In genomic region chr11:16780146-16780545, GRCh38 we compare ENCODE assay signal across 16 cellular contexts. TPM values are rescaled to one million over a fixed set of nuclear protein-coding genes. Genes with fewer than 3 reads are reported as not detected.
A peak's percentile ranks its signal among the peaks of the same experiment; 100 is the strongest.
DNase-seq lines count a peak whose midpoint lies in the region; ATAC-seq and TF ChIP-seq lines count a peak whose summit lies in the region.
"Had no signal": no experiment of that assay in that cellular context is flagged by ENCODE, and none has a peak within 500 bp of the region (broad histone marks: within the 10 kb centered on the region; RNA-seq: fewer than 3 reads in every experiment).

No MANE protein-coding gene starts in this region.

- intact Hi-C loops in heart left ventricle (cut with DNase I) (loop anchor here in 3 of 10 donors (10.0 kb wide), 3 partner anchors 105 to 725 kb away; no protein-coding TSS in a partner anchor), left colon (cut with DNase I, micrococcal nuclease) (no loop called here), upper lobe of right lung (cut with DNase I) (no loop called here)

- ATAC-seq in heart left ventricle (peak in 3 of 4 donors; percentile 19 to 44 (median 26)), left colon (peak; percentile 11), upper lobe of right lung (no peak), GM21576 (IDR thresholded peaks at IDR 0.05; ENCODE audit: unreplicated experiment) (no peak), GM19395 (IDR thresholded peaks at IDR 0.05; ENCODE audit: unreplicated experiment) (no peak)
- ATAC-seq in central memory CD8-positive, alpha-beta T cell (replicated peaks; ENCODE audit: extremely low read depth, poor library complexity, severe bottlenecking) = no peak
- ATAC-seq: HepG2 had no signal

- H3K4me3 ChIP-seq in heart left ventricle (no peak overlapping the region), right atrium auricular region (no peak overlapping the region), upper lobe of right lung (no peak overlapping the region)
- H3K4me3 ChIP-seq: MG63, SJSA1 had no signal

- 68 to 83% (median 76%) methylated on average over 1 to 2 of the region's 2 CpGs for WGBS in heart left ventricle, 4 donors

- H3K9me3 Mint-ChIP-seq in central memory CD8-positive, alpha-beta T cell = no peaks in the 10 kb centered on the region

- TF ChIP-seq POLR2A in heart left ventricle (IDR thresholded peaks at IDR 0.05) = no peak

- DNase-seq in heart left ventricle (peak in 1 of 5 donors; percentile 52), right atrium auricular region (ENCODE audit: low spot score) (no peak), left colon (no peak), upper lobe of right lung (peak; percentile 58)
- no peak for DNase-seq in central memory CD8-positive, alpha-beta T cell (ENCODE audit: low spot score in 2 of 2)
- DNase-seq: CD4-positive, CD25-positive, alpha-beta regulatory T cell; MG63; NCI-H1105; NCI-H1694 treated with DMSO at 0.1 percent for 48 hours; NCI-H526 treated with DMSO at 0.1 percent for 48 hours had no signal

- no peaks in the 10 kb centered on the region for H3K9me3 ChIP-seq in heart left ventricle
- no peaks in the 10 kb centered on the region for H3K9me3 ChIP-seq in right atrium auricular region
- no peaks in the 10 kb centered on the region for H3K9me3 ChIP-seq in upper lobe of right lung
- H3K9me3 ChIP-seq: MG63, SJSA1 had no signal

- H3K4me3 Mint-ChIP-seq in central memory CD8-positive, alpha-beta T cell = no peak overlapping the region
- H3K4me3 Mint-ChIP-seq: B cell; CD4-positive, CD25-positive, alpha-beta regulatory T cell had no signal

- no peaks in the 10 kb centered on the region for H3K4me1 Mint-ChIP-seq in central memory CD8-positive, alpha-beta T cell
- H3K4me1 Mint-ChIP-seq: B cell; CD4-positive, CD25-positive, alpha-beta regulatory T cell had no signal

- H3K4me1 ChIP-seq in heart left ventricle (peaks cover 0 to 34% (median 15%) of the 10 kb centered on the region in 12 donors), right atrium auricular region (peaks cover 0 to 21% of the 10 kb centered on the region in 2 donors), upper lobe of right lung (no peaks in the 10 kb centered on the region)

- peaks cover 0 to 5% (median 0%) of the 10 kb centered on the region in 9 donors for H3K36me3 ChIP-seq in heart left ventricle
- no peaks in the 10 kb centered on the region for H3K36me3 ChIP-seq in right atrium auricular region
- no peaks in the 10 kb centered on the region for H3K36me3 ChIP-seq in upper lobe of right lung
- H3K36me3 ChIP-seq: MG63, SJSA1 had no signal

- no peaks in the 10 kb centered on the region for H3K27me3 Mint-ChIP-seq in central memory CD8-positive, alpha-beta T cell
- H3K27me3 Mint-ChIP-seq: B cell; CD4-positive, CD25-positive, alpha-beta regulatory T cell had no signal

- peak overlapping the region; percentile 21 for H3K27ac Mint-ChIP-seq in central memory CD8-positive, alpha-beta T cell (ENCODE audit: low read depth)
- H3K27ac Mint-ChIP-seq: B cell; CD4-positive, CD25-positive, alpha-beta regulatory T cell had no signal

- H3K36me3 Mint-ChIP-seq in central memory CD8-positive, alpha-beta T cell (ENCODE audit: insufficient read depth) = no peaks in the 10 kb centered on the region
- H3K36me3 Mint-ChIP-seq: CD4-positive, CD25-positive, alpha-beta regulatory T cell had no signal

- H3K27ac ChIP-seq in heart left ventricle (no peak overlapping the region), right atrium auricular region (no peak overlapping the region), upper lobe of right lung (no peak overlapping the region)
- H3K27ac ChIP-seq: RWPE1, SJSA1 had no signal

- no peaks in the 10 kb centered on the region for H3K27me3 ChIP-seq in heart left ventricle
- H3K27me3 ChIP-seq in right atrium auricular region = no peaks in the 10 kb centered on the region
- no peaks in the 10 kb centered on the region for H3K27me3 ChIP-seq in upper lobe of right lung
- H3K27me3 ChIP-seq: MG63, SJSA1 had no signal

- no peak for TF ChIP-seq CTCF in heart left ventricle (IDR thresholded peaks at IDR 0.05)
- TF ChIP-seq CTCF in right atrium auricular region (IDR thresholded peaks at IDR 0.05) = no peak
- no peak for TF ChIP-seq CTCF in upper lobe of right lung (IDR thresholded peaks at IDR 0.05)

RNA-seq across cellular contexts. Expression of gene C11orf58, which starts 41.7 kb away (rescaled TPM):
- total RNA-seq in heart left ventricle (100 to 1,000 TPM in 8 of 9 donors, 10 to 100 TPM in 1; 88.2 to 130 (median 110) TPM), right atrium auricular region (100 to 1,000 TPM; 120 to 128 TPM), left colon (10 to 100 TPM; 58.9 to 60.2 TPM), upper lobe of right lung (104 TPM)
- polyA plus RNA-seq in heart left ventricle = 100 to 1,000 TPM in 1 of 2 donors, 10 to 100 TPM in 1; 78.3 to 147 TPM

Comparison
In these comparisons a context has a peak if more than half of its experiments do, and no peak if none do; other contexts are left out.
1. ATAC-seq: peak in heart left ventricle (3 of 4) and left colon (single experiment); none in central memory CD8-positive, alpha-beta T cell (single experiment), upper lobe of right lung (single experiment), GM21576 (single experiment) and GM19395 (single experiment).